12 cellular contexts compared by ENCODE assay signal in the genomic region with DNA sequence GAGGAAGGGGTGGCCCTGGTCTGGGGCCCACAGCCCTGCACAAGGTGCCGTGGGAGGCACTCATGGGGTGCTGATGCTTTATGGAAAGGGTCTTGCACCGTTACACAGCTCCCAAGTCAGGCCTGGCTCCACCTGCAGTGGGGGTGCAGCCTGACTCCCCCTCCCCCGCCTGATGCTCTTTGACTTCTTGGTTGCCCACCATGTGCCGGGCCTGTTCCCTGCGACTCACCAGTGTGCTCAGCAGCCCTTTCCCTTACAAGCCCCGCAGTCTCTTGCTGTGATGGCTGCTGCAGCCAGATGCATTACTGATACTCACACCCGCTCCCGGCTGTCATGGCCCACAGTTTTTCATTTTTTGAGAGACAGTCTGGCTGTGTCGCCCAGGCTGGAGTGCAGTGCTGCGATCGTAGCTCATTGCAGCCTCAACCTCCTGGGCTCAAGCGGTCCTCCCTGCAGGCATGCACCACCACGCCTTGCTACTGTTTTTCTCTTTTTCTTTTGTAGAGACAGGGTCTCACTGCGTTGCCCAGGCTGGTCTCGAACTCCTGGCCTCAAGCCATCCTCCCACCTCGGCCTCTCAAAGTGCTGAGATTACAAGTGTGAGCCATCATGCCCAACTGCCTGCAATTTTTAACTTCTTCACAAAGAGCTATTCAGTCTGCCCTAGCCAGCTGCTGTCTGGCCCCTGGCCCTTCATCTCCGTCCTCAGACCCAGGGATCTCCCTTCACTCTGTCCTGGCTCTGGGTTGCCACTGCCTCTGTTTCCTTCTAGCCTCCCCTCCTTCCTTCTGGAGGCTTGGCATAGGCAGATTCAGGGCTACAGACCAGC.
DNase-seq lines count a peak whose midpoint lies in the region; ATAC-seq and TF ChIP-seq lines count a peak whose summit lies in the region.
"Had no signal": no experiment of that assay in that cellular context is flagged by ENCODE, and none has a peak within 500 bp of the region (broad histone marks: within the 10 kb centered on the region; RNA-seq: fewer than 3 reads in every experiment).

No MANE protein-coding gene starts in this region.

- no peak overlapping the region for H3K4me3 Mint-ChIP-seq in WTC11
- H3K4me3 Mint-ChIP-seq: activated naive CD8-positive, alpha-beta T cell treated with anti-CD3 and anti-CD28 coated beads, Interleukin-2, amount 50 U/mL, for 24 hours had no signal

- POLR2A ChIA-PET in WTC11 (lab: Charles Lee) = no interaction called here

- CTCF ChIA-PET in WTC11 (lab: Charles Lee) = interaction anchor here (1.0 to 1.6 kb wide), 3 partner anchors 14 to 265 kb away, joined by 3 to 4 read pairs (median 4); no protein-coding TSS in a partner anchor

- H3K27me3 Mint-ChIP-seq in WTC11 (ENCODE audit: low read depth) = no peaks in the 10 kb centered on the region

- intact Hi-C loops in head of caudate nucleus (cut with DNase I) = loop anchor here (5.0 kb wide), 1 partner anchor 108 kb away; a partner anchor contains a TSS
- intact Hi-C loops in sciatic nerve (cut with DNase I) = loop anchor here (10.0 kb wide), 1 partner anchor 111 kb away; a partner anchor contains a TSS

- TF ChIP-seq CTCF in WTC11 (IDR thresholded peaks at IDR 0.05) = no peak

- no peaks in the 10 kb centered on the region for H3K36me3 Mint-ChIP-seq in WTC11

- no peak for ATAC-seq in WTC11
- no peak for ATAC-seq in esophagus mucosa
- no peak for ATAC-seq in sciatic nerve
- ATAC-seq: activated naive CD8-positive, alpha-beta T cell treated with anti-CD3 and anti-CD28 coated beads, Interleukin-2, amount 50 U/mL, for 24 hours had no signal

- no peaks in the 10 kb centered on the region for H3K4me1 Mint-ChIP-seq in WTC11
- H3K4me1 Mint-ChIP-seq: activated naive CD8-positive, alpha-beta T cell treated with anti-CD3 and anti-CD28 coated beads, Interleukin-2, amount 50 U/mL, for 24 hours had no signal

- no peaks in the 10 kb centered on the region for H3K9me3 Mint-ChIP-seq in WTC11
- H3K9me3 Mint-ChIP-seq: activated naive CD8-positive, alpha-beta T cell treated with anti-CD3 and anti-CD28 coated beads, Interleukin-2, amount 50 U/mL, for 24 hours had no signal

- DNase-seq in Ammon's horn (ENCODE audit: low spot score) = peak; percentile 74
- no peak for DNase-seq in WTC11 (ENCODE audit: low spot score)
- DNase-seq in head of caudate nucleus = peak in 35 of 42 donors; percentile 46 to 83 (median 65)
- peak; percentile 71 for DNase-seq in putamen (ENCODE audit: low spot score)
- no peak for DNase-seq in NOMO-1 treated with dmso at 0.1 percent for 144 hours (lab: John Stamatoyannopoulos, UW; ENCODE audit: unreplicated experiment)
- no peak for DNase-seq in activated CD8-positive, alpha-beta memory T cell treated with anti-CD3 and anti-CD28 coated beads, Interleukin-2, amount 50 U/mL, for 4 hours
- DNase-seq in sciatic nerve (ENCODE audit: low spot score) = no peak
- DNase-seq: activated CD4-positive, alpha-beta T cell treated with anti-CD3 and anti-CD28 coated beads, Interleukin-2, amount 50 U/mL, for 1 hour; activated naive CD8-positive, alpha-beta T cell treated with anti-CD3 and anti-CD28 coated beads, Interleukin-2, amount 50 U/mL, for 24 hours; mesendoderm; NCI-H2081 treated with DMSO at 0.1 percent for 48 hours had no signal

- H3K27ac Mint-ChIP-seq in WTC11 = no peak overlapping the region
- H3K27ac Mint-ChIP-seq: activated naive CD8-positive, alpha-beta T cell treated with anti-CD3 and anti-CD28 coated beads, Interleukin-2, amount 50 U/mL, for 24 hours had no signal

TF ChIP-seq in WTC11, 78 proteins besides CTCF, POLR2A, EP300 and RAD21:
- TF ChIP-seq ZNF121 (CRISPR knock-in tag; IDR thresholded peaks at IDR 0.05) (0 out of 2 replicates have a peak, but pooled peaks have one; percentile 50), IRF2 (CRISPR knock-in tag; IDR thresholded peaks at IDR 0.05; ENCODE audit: borderline replicate concordance, low read depth) (no peak)

Comparison
In these comparisons a context has a peak if more than half of its experiments do, and no peak if none do; other contexts are left out.
1. DNase-seq: peak in Ammon's horn (single experiment), head of caudate nucleus (35 of 42) and putamen (single experiment); none in WTC11 (single experiment), NOMO-1 treated with dmso at 0.1 percent for 144 hours (single experiment), activated CD8-positive, alpha-beta memory T cell treated with anti-CD3 and anti-CD28 coated beads, Interleukin-2, amount 50 U/mL, for 4 hours (single experiment) and sciatic nerve (single experiment).